10 cellular contexts compared by ENCODE assay signal in genomic region chr3:170867552-170867951, GRCh38. TPM values are rescaled to one million over a fixed set of nuclear protein-coding genes. Genes with fewer than 3 reads are reported as not detected.
DNase-seq lines count a peak whose midpoint lies in the region; ATAC-seq and TF ChIP-seq lines count a peak whose summit lies in the region.
"Had no signal": no experiment of that assay in that cellular context is flagged by ENCODE, and none has a peak within 500 bp of the region (broad histone marks: within the 10 kb centered on the region; RNA-seq: fewer than 3 reads in every experiment).

No MANE protein-coding gene starts in this region.

- TF ChIP-seq CTCF in Panc1 (IDR thresholded peaks at IDR 0.05) (no peak), epithelial cell of proximal tubule (conservative IDR thresholded peaks at IDR 0.05; ENCODE audit: low read depth, low read length) (no peak), retinal pigment epithelial cell (conservative IDR thresholded peaks at IDR 0.05; ENCODE audit: low read depth, low read length) (no peak)

- ATAC-seq in Panc1 = no peak
- ATAC-seq in aorta (ENCODE audit: low FRiP score) = no peak
- no peak for ATAC-seq in HG03442 (IDR thresholded peaks at IDR 0.05; ENCODE audit: unreplicated experiment)
- ATAC-seq: heart right ventricle had no signal

- no peaks in the 10 kb centered on the region for H3K9me3 Mint-ChIP-seq in activated CD4-positive, alpha-beta T cell treated with anti-CD3 and anti-CD28 coated beads, Interleukin-2, amount 10 ng/mL, durations not matched to agents 24 days and 14 days

- peak overlapping the region; percentile 77 for H3K4me3 Mint-ChIP-seq in activated CD4-positive, alpha-beta T cell treated with anti-CD3 and anti-CD28 coated beads, Interleukin-2, amount 10 ng/mL, durations not matched to agents 24 days and 14 days

- peak overlapping the region; percentile 55 for H3K27ac Mint-ChIP-seq in activated CD4-positive, alpha-beta T cell treated with anti-CD3 and anti-CD28 coated beads, Interleukin-2, amount 10 ng/mL, durations not matched to agents 24 days and 14 days

- H3K27me3 Mint-ChIP-seq in activated CD4-positive, alpha-beta T cell treated with anti-CD3 and anti-CD28 coated beads, Interleukin-2, amount 10 ng/mL, durations not matched to agents 24 days and 14 days = peaks cover under 1% of the 10 kb centered on the region

- POLR2A ChIA-PET in Panc1 (lab: Charles Lee) = interaction anchor here (0.6 kb wide), 1 partner anchor 419 kb away, joined by 3 read pairs; no protein-coding TSS in a partner anchor

- in situ Hi-C loops in Panc1 (cut with HindIII; ENCODE audit: low pct_unique_long_range_greater_than_20kb, low sequenced_read_pairs) = no loop called here

- peaks cover 53% of the 10 kb centered on the region for H3K36me3 Mint-ChIP-seq in activated CD4-positive, alpha-beta T cell treated with anti-CD3 and anti-CD28 coated beads, Interleukin-2, amount 10 ng/mL, durations not matched to agents 24 days and 14 days (ENCODE audit: low read depth)

- H3K4me3 ChIP-seq in Panc1 (ENCODE audit: low read depth in 2 of 2, low read length in 2 of 2) (peak overlapping the region; percentile 91 to 99), epithelial cell of proximal tubule (ENCODE audit: low read depth, low read length) (peak overlapping the region; percentile 1), retinal pigment epithelial cell (ENCODE audit: low read length) (peak overlapping the region; percentile 94), aorta (ENCODE audit: low read length in 2 of 2) (no peak overlapping the region)

- no peak for DNase-seq in activated CD4-positive, alpha-beta T cell treated with anti-CD3 and anti-CD28 coated beads, Interleukin-2, amount 10 ng/mL, durations not matched to agents 24 days and 14 days
- no peak for DNase-seq in activated CD4-positive, alpha-beta T cell treated with anti-CD3 and anti-CD28 coated beads for 48 hours
- DNase-seq in Panc1 (ENCODE audit: low read depth, low spot score) (no peak), epithelial cell of proximal tubule (ENCODE audit: low read depth) (no peak), retinal pigment epithelial cell (ENCODE audit: low read depth) (no peak), globus pallidus (ENCODE audit: low spot score) (no peak), aorta (no peak)
- DNase-seq: heart right ventricle, SW 1271 had no signal

- H3K27ac ChIP-seq in Panc1 (ENCODE audit: low read length) (peak overlapping the region; percentile 98), aorta (ENCODE audit: low read depth in 1 of 2, low read length in 2 of 2) (no peak overlapping the region)

- H3K36me3 ChIP-seq in Panc1 (ENCODE audit: control insufficient read depth, insufficient read depth, low read length) (peaks cover 34% of the 10 kb centered on the region), aorta (ENCODE audit: control insufficient read depth in 1 of 2, insufficient read depth in 2 of 2, low read length in 1 of 2) (peaks cover 0 to 4% of the 10 kb centered on the region in 2 donors)

- H3K9me3 ChIP-seq in Panc1 (ENCODE audit: control insufficient read depth, insufficient read depth, low read depth, low read length) (no peaks in the 10 kb centered on the region), aorta (ENCODE audit: control insufficient read depth, low read length) (no peaks in the 10 kb centered on the region)
- H3K9me3 ChIP-seq: heart right ventricle had no signal

- BruUV-seq in Panc1 (replicated peaks; lab: Mats Ljungman, UMichigan) = no TSS peak

- H3K27me3 ChIP-seq in Panc1 (ENCODE audit: control insufficient read depth, insufficient read depth, low read length) (no peaks in the 10 kb centered on the region), aorta (ENCODE audit: control insufficient read depth in 1 of 2, insufficient read depth in 2 of 2, low read length in 1 of 2) (no peaks in the 10 kb centered on the region)
- H3K27me3 ChIP-seq: heart right ventricle had no signal

- peaks cover 18% of the 10 kb centered on the region for H3K4me1 Mint-ChIP-seq in activated CD4-positive, alpha-beta T cell treated with anti-CD3 and anti-CD28 coated beads, Interleukin-2, amount 10 ng/mL, durations not matched to agents 24 days and 14 days

- H3K4me1 ChIP-seq in Panc1 (ENCODE audit: control insufficient read depth, insufficient read depth, low read length) (peaks cover 24% of the 10 kb centered on the region), aorta (ENCODE audit: control insufficient read depth in 1 of 2, insufficient read depth in 2 of 2, low read length in 2 of 2) (peaks cover 0 to 2% of the 10 kb centered on the region in 2 donors)

- CTCF ChIA-PET in Panc1 (lab: Charles Lee) = no interaction called here

- intact Hi-C loops in activated CD4-positive, alpha-beta T cell treated with anti-CD3 and anti-CD28 coated beads, Interleukin-2, amount 10 ng/mL, durations not matched to agents 24 days and 14 days (cut with micrococcal nuclease) = loop anchor here (10.0 kb wide), 1 partner anchor 903 kb away; the partner anchor contains the start of gene SEC62
- intact Hi-C loops in Panc1 (cut with micrococcal nuclease; ENCODE audit: unreplicated experiment) (no loop called here), aorta (cut with DNase I) (no loop called here)

RNA-seq across cellular contexts. Expression of gene RPL22L1, which starts 2.4 kb away (rescaled TPM):
- 157 TPM in 2 replicates for total RNA-seq in activated CD4-positive, alpha-beta T cell treated with anti-CD3 and anti-CD28 coated beads, Interleukin-2, amount 10 ng/mL, durations not matched to agents 24 days and 14 days
- total RNA-seq in Panc1 (2021; ENCODE audit: unreplicated experiment) = 35.2 TPM
- polyA plus RNA-seq in Panc1 (2012; ENCODE audit: insufficient read length) = 17.5 TPM
- 362 and 510 TPM in 2 replicates for total RNA-seq in epithelial cell of proximal tubule
- 10 to 100 TPM; 33.5 to 48.9 TPM for total RNA-seq in aorta
- 10 to 100 TPM; 54.0 to 93.9 TPM for polyA plus RNA-seq in aorta

RNA-seq across cellular contexts. Expression of gene EIF5A2, which starts 40.9 kb away (rescaled TPM):
- 8.7 and 9.7 TPM in 2 replicates for total RNA-seq in activated CD4-positive, alpha-beta T cell treated with anti-CD3 and anti-CD28 coated beads, Interleukin-2, amount 10 ng/mL, durations not matched to agents 24 days and 14 days
- total RNA-seq in Panc1 (2021; ENCODE audit: unreplicated experiment) (72.0 TPM), epithelial cell of proximal tubule (4.2 and 7.5 TPM in 2 replicates), aorta (10 to 100 TPM; 17.1 to 17.7 TPM)
- 27.2 TPM for polyA plus RNA-seq in Panc1 (2012; ENCODE audit: insufficient read length)
- 10 to 100 TPM in 1 of 2 donors, 1 to 10 TPM in 1; 3.9 to 22.4 TPM for polyA plus RNA-seq in aorta

Comparison
In these comparisons a context has a peak if more than half of its experiments do, and no peak if none do; other contexts are left out.
1. H3K4me3 ChIP-seq: peak in Panc1 (2 of 2), epithelial cell of proximal tubule (single experiment) and retinal pigment epithelial cell (single experiment); none in aorta (0 of 2).